27 cellular contexts compared by ENCODE assay signal in genomic region chr2:39664478-39664877, GRCh38. TPM values are rescaled to one million over a fixed set of nuclear protein-coding genes. Genes with fewer than 3 reads are reported as not detected.
A peak's percentile ranks its signal among the peaks of the same experiment; 100 is the strongest.
DNase-seq lines count a peak whose midpoint lies in the region; ATAC-seq and TF ChIP-seq lines count a peak whose summit lies in the region.
"Had no signal": no experiment of that assay in that cellular context is flagged by ENCODE, and none has a peak within 500 bp of the region (broad histone marks: within the 10 kb centered on the region; RNA-seq: fewer than 3 reads in every experiment).

No MANE protein-coding gene starts in this region.

- no CpG with 5 or more reads among the region's 4 CpGs for WGBS in H9 (ENCODE audit: extremely low coverage, insufficient read length, low lambda C conversion rate)
- 73 to 78% methylated on average over 2 to 4 of the region's 4 CpGs for WGBS in endodermal cell (ENCODE audit: insufficient coverage in 1 of 2, insufficient read length in 1 of 2), 2 experiments

- H3K4me1 ChIP-seq in H9 (ENCODE audit: insufficient read depth, low read length), result peaks cover 10% of the 10 kb centered on the region
- H3K4me1 ChIP-seq in endodermal cell (ENCODE audit: control insufficient read depth, insufficient read depth, low read length), result no peaks in the 10 kb centered on the region

- H3K4me1 Mint-ChIP-seq in H9 (peaks cover 31 to 40% of the 10 kb centered on the region in 2 experiments), endodermal cell (peaks cover 11% of the 10 kb centered on the region), neural crest cell (peaks cover 22% of the 10 kb centered on the region)

- H3K9me3 Mint-ChIP-seq in H9 (no peaks in the 10 kb centered on the region; a peak in 1 of 5 replicates), endodermal cell (no peaks in the 10 kb centered on the region), neural crest cell (no peaks in the 10 kb centered on the region)
- H3K9me3 Mint-ChIP-seq: activated CD8-positive, alpha-beta T cell treated with anti-CD3 and anti-CD28 coated beads for 36 hours; stimulated activated naive B cell treated with anti-CD40 and anti-IgM and Interleukin-4, amounts not matched to agents 10 μg/mL and 1 μg/mL and 100 μg/mL, for 72 hours had no signal

- TF ChIP-seq POLR2A in NB4 (IDR thresholded peaks at IDR 0.05; ENCODE audit: extremely low read depth, insufficient read length), result no peak

- no peak overlapping the region for H3K56ac ChIP-seq in H9 (ENCODE audit: insufficient read length, low read depth, low read length)

- peak overlapping the region; percentile 93 for H3K4me2 ChIP-seq in H9 (ENCODE audit: insufficient read depth, insufficient read length, low read length)

- no peak overlapping the region for H3K14ac ChIP-seq in H9 (ENCODE audit: insufficient read depth, low read length)

- H3K36me3 Mint-ChIP-seq in H9 (ENCODE audit: insufficient read depth in 1 of 3, low read depth in 3 of 3) (peaks cover 0 to 1% (median 0%) of the 10 kb centered on the region in 3 experiments; a peak in 2 of 7 replicates), endodermal cell (ENCODE audit: low read depth) (no peaks in the 10 kb centered on the region), neural crest cell (ENCODE audit: low read depth) (no peaks in the 10 kb centered on the region)
- H3K36me3 Mint-ChIP-seq: stimulated activated naive B cell treated with anti-CD40 and anti-IgM and Interleukin-4, amounts not matched to agents 10 μg/mL and 1 μg/mL and 100 μg/mL, for 72 hours had no signal

- no peak overlapping the region for H2AFZ ChIP-seq in H9 (ENCODE audit: low read length)

- TF ChIP-seq CTCF in H9 (conservative IDR thresholded peaks at IDR 0.05) (no peak), NB4 (IDR thresholded peaks at IDR 0.05; ENCODE audit: low read depth, low read length) (no peak), endodermal cell (conservative IDR thresholded peaks at IDR 0.05) (no peak), neural crest cell (conservative IDR thresholded peaks at IDR 0.05) (no peak)

- ATAC-seq in GM19452 (IDR thresholded peaks at IDR 0.05; ENCODE audit: unreplicated experiment), result no peak
- ATAC-seq: activated CD4-positive, alpha-beta T cell treated with anti-CD3 and anti-CD28 coated beads for 36 hours; activated CD8-positive, alpha-beta T cell treated with anti-CD3 and anti-CD28 coated beads for 36 hours; HCT116; stimulated activated naive B cell treated with anti-CD40 and anti-IgM and Interleukin-4, amounts not matched to agents 10 μg/mL and 1 μg/mL and 100 μg/mL, for 72 hours had no signal

- no peak overlapping the region for H2BK12ac ChIP-seq in H9 (ENCODE audit: insufficient read length, low read depth, low read length)

- no peak overlapping the region for H2BK15ac ChIP-seq in H9 (ENCODE audit: low read depth, low read length)

- H3K4ac ChIP-seq in H9 (ENCODE audit: low read depth, low read length), result no peak overlapping the region

- H4K20me1 ChIP-seq in H9 (ENCODE audit: control insufficient read depth, insufficient read depth, insufficient read length), result no peaks in the 10 kb centered on the region

- H3K18ac ChIP-seq in H9 (ENCODE audit: insufficient read length, low read depth, low read length), result no peak overlapping the region

- H3K9me3 ChIP-seq in H9 (ENCODE audit: control insufficient read depth, low read depth, low read length) (no peaks in the 10 kb centered on the region), endodermal cell (ENCODE audit: control insufficient read depth, low read length) (no peaks in the 10 kb centered on the region)
- H3K9me3 ChIP-seq: left ventricle myocardium inferior, ovary, upper lobe of right lung had no signal

- H3K4me3 ChIP-seq in NB4 (ENCODE audit: low read depth, low read length) (no peak overlapping the region), endodermal cell (ENCODE audit: low read length) (no peak overlapping the region)
- H3K4me3 ChIP-seq: ovary, SJCRH30, upper lobe of right lung had no signal

- no peak overlapping the region for H2BK120ac ChIP-seq in H9 (ENCODE audit: low read depth, low read length, poor library complexity, severe bottlenecking)

- H3K27ac Mint-ChIP-seq in H9, result 0 out of 7 replicates have a peak overlapping the region, but pooled peaks of 1 of the 3 experiments have one; percentile 97
- H3K27ac Mint-ChIP-seq in endodermal cell, result no peak overlapping the region
- H3K27ac Mint-ChIP-seq in neural crest cell (ENCODE audit: unreplicated experiment), result no peak overlapping the region
- H3K27ac Mint-ChIP-seq: activated CD4-positive, alpha-beta T cell treated with anti-CD3 and anti-CD28 coated beads for 36 hours; activated CD8-positive, alpha-beta T cell treated with anti-CD3 and anti-CD28 coated beads for 36 hours had no signal

- no peak overlapping the region for H2BK5ac ChIP-seq in H9 (ENCODE audit: insufficient read length, low read length)

- H4K8ac ChIP-seq in H9 (replicated peaks; ENCODE audit: insufficient read length, low read depth, low read length), result no peak overlapping the region

- H3K27me3 ChIP-seq in H9 (ENCODE audit: insufficient read depth, low read length) (peaks cover 6% of the 10 kb centered on the region; the same call in 1 of the 2 replicates), endodermal cell (ENCODE audit: control insufficient read depth, insufficient read depth, low read length, poor library complexity, severe bottlenecking) (peaks cover 47% of the 10 kb centered on the region)
- H3K27me3 ChIP-seq: ovary, SJCRH30 had no signal

- no peaks in the 10 kb centered on the region for H3K79me1 ChIP-seq in H9 (ENCODE audit: insufficient read depth, low read depth, low read length, poor library complexity, severe bottlenecking)

- H4K5ac ChIP-seq in H9 (ENCODE audit: insufficient read length, low read depth, low read length), result no peak overlapping the region

- no peak overlapping the region for H2BK20ac ChIP-seq in H9 (ENCODE audit: low read depth, low read length, poor library complexity, severe bottlenecking)

- H3K27me3 Mint-ChIP-seq in H9 (ENCODE audit: low read depth) (peaks cover 37% of the 10 kb centered on the region), endodermal cell (ENCODE audit: insufficient read depth) (peaks cover 55% of the 10 kb centered on the region), neural crest cell (ENCODE audit: low read depth) (peaks cover 40% of the 10 kb centered on the region)

- no peak overlapping the region for H3K9ac ChIP-seq in H9 (ENCODE audit: extremely low read depth, insufficient read length, low read length)
- H3K9ac ChIP-seq in endodermal cell (ENCODE audit: extremely low read depth, low read length, poor library complexity, severe bottlenecking), result no peak overlapping the region

- H4K91ac ChIP-seq in H9 (ENCODE audit: insufficient read length, low read depth, low read length), result no peak overlapping the region

- peaks cover 14% of the 10 kb centered on the region for H3K23me2 ChIP-seq in H9 (ENCODE audit: insufficient read length, low read depth, low read length, poor library complexity, severe bottlenecking)

- 0 out of 2 replicates have a peak, but pooled peaks cover 4% of the 10 kb centered on the region for H3K79me2 ChIP-seq in H9 (ENCODE audit: insufficient read depth, low read length)

- no peaks in the 10 kb centered on the region for H3K36me3 ChIP-seq in endodermal cell (ENCODE audit: control insufficient read depth, insufficient read depth, low read length)
- H3K36me3 ChIP-seq: brain microvascular endothelial cell, left ventricle myocardium inferior, ovary, SJCRH30, upper lobe of right lung had no signal

- H3K4me3 Mint-ChIP-seq in H9 (peak overlapping the region; percentile 79 to 96; a peak in 4 of 5 replicates), endodermal cell (peak overlapping the region; percentile 84), neural crest cell (peak overlapping the region; percentile 97)
- H3K4me3 Mint-ChIP-seq: activated CD4-positive, alpha-beta T cell treated with anti-CD3 and anti-CD28 coated beads for 36 hours had no signal

- H3K27ac ChIP-seq in H9 (ENCODE audit: insufficient read length, low read depth, low read length) (no peak overlapping the region), endodermal cell (ENCODE audit: low read depth, low read length) (no peak overlapping the region)
- H3K27ac ChIP-seq: brain microvascular endothelial cell, left ventricle myocardium inferior, ovary, SJCRH30, upper lobe of right lung had no signal

- H2AK5ac ChIP-seq in H9 (ENCODE audit: insufficient read length, low read length), result no peak overlapping the region

- DNase-seq in H9, result no peak
- peak; percentile 11 for DNase-seq in NB4 (ENCODE audit: low read depth)
- DNase-seq in endodermal cell, result no peak
- no peak for DNase-seq in neural crest cell (ENCODE audit: low read depth, low spot score)
- no peak for DNase-seq in DMS153 treated with DMSO at 0.1 percent for 48 hours (lab: John Stamatoyannopoulos, UW; ENCODE audit: unreplicated experiment)
- DNase-seq in effector CD8-positive, alpha-beta T cell (lab: John Stamatoyannopoulos, UW), result no peak
- DNase-seq in RPMI8226, result no peak
- DNase-seq: activated CD4-positive, alpha-beta T cell treated with anti-CD3 and anti-CD28 coated beads for 36 hours; activated CD8-positive, alpha-beta T cell treated with anti-CD3 and anti-CD28 coated beads for 36 hours; activated naive CD4-positive, alpha-beta T cell treated with anti-CD3 and anti-CD28 coated beads, Interleukin-2, amount 50 U/mL, for 16 hours; brain microvascular endothelial cell; CD8-positive, alpha-beta memory T cell; left ventricle myocardium inferior; MM.1S; NCI-H1694; NCI-H446; NCI-H774; ovary; SJCRH30; small intestine; stimulated activated naive B cell treated with anti-CD40 and anti-IgM and Interleukin-4, amounts not matched to agents 10 μg/mL and 1 μg/mL and 100 μg/mL, for 72 hours; SW 1271; upper lobe of right lung had no signal

- no peak overlapping the region for H3K23ac ChIP-seq in H9 (ENCODE audit: insufficient read length, low read depth, low read length)

- no peak overlapping the region for H3T11ph ChIP-seq in H9 (ENCODE audit: low read length)

RNA-seq across cellular contexts. Expression of gene TMEM178A, which starts 1.2 kb away (rescaled TPM):
- total RNA-seq in H9 (2021) (7.5 and 7.8 TPM in 2 replicates), endodermal cell (1 to 10 TPM; 5.5 to 7.4 TPM), neural crest cell (12.0 and 12.3 TPM in 2 replicates)
- polyA plus RNA-seq in endodermal cell (2013, experiment 1 of 2), result 24.1 TPM
- 22.6 TPM for polyA plus RNA-seq in endodermal cell (2013, experiment 2 of 2)
- total RNA-seq: CD8-positive, alpha-beta memory T cell; HT1080; RPMI7951 had no signal
- polyA plus RNA-seq: CD8-positive, alpha-beta memory T cell had no signal
